Comparison of ENCODE assay signal across 8 cellular contexts in genomic region chr17:78357687-78358537, GRCh38. TPM values are rescaled to one million over a fixed set of nuclear protein-coding genes. Genes with fewer than 3 reads are reported as not detected.
A peak's percentile ranks its signal among the peaks of the same experiment; 100 is the strongest.
DNase-seq lines count a peak whose midpoint lies in the region; ATAC-seq and TF ChIP-seq lines count a peak whose summit lies in the region.

No MANE protein-coding gene starts in this region.

- intact Hi-C loops in mucosa of descending colon (cut with DNase I, micrococcal nuclease), result no loop called here

- H3K4me3 Mint-ChIP-seq in activated T-cell treated with anti-CD3 and anti-CD28 coated beads, Interleukin-2, amount 50 U/mL, for 4 hours, result peak overlapping the region; percentile 91

- WGBS in upper lobe of left lung, 2 donors, result 56 to 64% methylated on average over 20 to 25 of the region's 25 CpGs

- ATAC-seq in activated T-cell treated with anti-CD3 and anti-CD28 coated beads, Interleukin-2, amount 50 U/mL, for 4 hours, result no peak
- ATAC-seq in mucosa of descending colon, result no peak
- no peak for ATAC-seq in upper lobe of left lung (ENCODE audit: low FRiP score in 2 of 2)
- ATAC-seq in HG03175 (IDR thresholded peaks at IDR 0.05; ENCODE audit: unreplicated experiment), result no peak

- TF ChIP-seq EP300 in upper lobe of left lung (IDR thresholded peaks at IDR 0.05), result no peak

- peaks cover 42% of the 10 kb centered on the region for H3K4me1 Mint-ChIP-seq in activated T-cell treated with anti-CD3 and anti-CD28 coated beads, Interleukin-2, amount 50 U/mL, for 4 hours (ENCODE audit: low read depth)

- no peaks in the 10 kb centered on the region for H3K9me3 Mint-ChIP-seq in activated T-cell treated with anti-CD3 and anti-CD28 coated beads, Interleukin-2, amount 50 U/mL, for 4 hours

- no peak for TF ChIP-seq CTCF in cardiac fibroblast (IDR thresholded peaks at IDR 0.05; ENCODE audit: low read depth, low read length)
- TF ChIP-seq CTCF in mucosa of descending colon (IDR thresholded peaks at IDR 0.05), result no peak
- peak in 1 of 6 experiments; percentile 6 for TF ChIP-seq CTCF in upper lobe of left lung (IDR thresholded peaks at IDR 0.05)

- H3K36me3 ChIP-seq in mucosa of descending colon (ENCODE audit: low read depth) (no peaks in the 10 kb centered on the region), upper lobe of left lung (peaks cover 0 to 49% (median 24%) of the 10 kb centered on the region in 4 donors)

- DNase-seq in activated T-cell treated with anti-CD3 and anti-CD28 coated beads, Interleukin-2, amount 50 U/mL, for 4 hours, result no peak
- no peak for DNase-seq in activated T-cell treated with anti-CD3 and anti-CD28 coated beads, Interleukin-2, amount 50 U/mL, for 1 hour
- DNase-seq in cardiac fibroblast (ENCODE audit: low read depth in 2 of 2) (peak in 1 of 2 donors; percentile 57), mucosa of descending colon (peak in 1 of 3 donors; percentile 60), upper lobe of left lung (no peak), dedifferentiated amniotic fluid mesenchymal stem cell (ENCODE audit: extremely low spot score) (no peak), NOMO-1 treated with dmso at 0.1 percent for 144 hours (lab: John Stamatoyannopoulos, UW; ENCODE audit: unreplicated experiment) (no peak)

- H3K4me1 ChIP-seq in mucosa of descending colon (ENCODE audit: low read depth) (peaks cover 26% of the 10 kb centered on the region), upper lobe of left lung (peaks cover 60 to 74% (median 67%) of the 10 kb centered on the region in 4 donors)

- no peak for TF ChIP-seq POLR2A in upper lobe of left lung (IDR thresholded peaks at IDR 0.05)

- peak overlapping the region; percentile 98 to 100 (median 98) for H3K27ac ChIP-seq in upper lobe of left lung

- H3K27me3 ChIP-seq in upper lobe of left lung, result no peaks in the 10 kb centered on the region

- peak overlapping the region; percentile 90 to 95 for H3K4me3 ChIP-seq in cardiac fibroblast (replicated peaks in 1 of 2; ENCODE audit: low read depth in 2 of 2, low read length in 2 of 2)
- peak overlapping the region; percentile 51 for H3K4me3 ChIP-seq in mucosa of descending colon
- H3K4me3 ChIP-seq in upper lobe of left lung, result peak overlapping the region; percentile 85 to 99 (median 89)

- peaks cover 24% of the 10 kb centered on the region for H3K36me3 Mint-ChIP-seq in activated T-cell treated with anti-CD3 and anti-CD28 coated beads, Interleukin-2, amount 50 U/mL, for 4 hours (ENCODE audit: insufficient read depth)

- H3K9me3 ChIP-seq in mucosa of descending colon, result no peaks in the 10 kb centered on the region
- H3K9me3 ChIP-seq in upper lobe of left lung, result no peaks in the 10 kb centered on the region

- H3K27me3 Mint-ChIP-seq in activated T-cell treated with anti-CD3 and anti-CD28 coated beads, Interleukin-2, amount 50 U/mL, for 4 hours (ENCODE audit: low read depth), result no peaks in the 10 kb centered on the region

RNA-seq across cellular contexts. Expression of gene SOCS3, which starts 2.0 kb away (rescaled TPM):
- total RNA-seq in activated T-cell treated with anti-CD3 and anti-CD28 coated beads, Interleukin-2, amount 50 U/mL, for 4 hours, result 100 to 1,000 TPM; 118 to 143 (median 136) TPM
- total RNA-seq in mucosa of descending colon, result 10 to 100 TPM; 21.9 to 41.3 (median 23.2) TPM
- total RNA-seq in upper lobe of left lung, result 100 to 1,000 TPM in 3 of 6 donors, 10 to 100 TPM in 3; 67.1 to 173 (median 114) TPM

RNA-seq across cellular contexts. Expression of gene PGS1, which starts 20.5 kb away (rescaled TPM):
- total RNA-seq in activated T-cell treated with anti-CD3 and anti-CD28 coated beads, Interleukin-2, amount 50 U/mL, for 4 hours, result 10 to 100 TPM; 47.4 to 51.7 (median 47.5) TPM
- total RNA-seq in mucosa of descending colon (10 to 100 TPM; 36.2 to 54.3 (median 48.8) TPM), upper lobe of left lung (100 to 1,000 TPM in 2 of 6 donors, 10 to 100 TPM in 4; 79.2 to 348 (median 92.3) TPM)
